ENCODE assay signal across 1 cellular context in the genomic region with DNA sequence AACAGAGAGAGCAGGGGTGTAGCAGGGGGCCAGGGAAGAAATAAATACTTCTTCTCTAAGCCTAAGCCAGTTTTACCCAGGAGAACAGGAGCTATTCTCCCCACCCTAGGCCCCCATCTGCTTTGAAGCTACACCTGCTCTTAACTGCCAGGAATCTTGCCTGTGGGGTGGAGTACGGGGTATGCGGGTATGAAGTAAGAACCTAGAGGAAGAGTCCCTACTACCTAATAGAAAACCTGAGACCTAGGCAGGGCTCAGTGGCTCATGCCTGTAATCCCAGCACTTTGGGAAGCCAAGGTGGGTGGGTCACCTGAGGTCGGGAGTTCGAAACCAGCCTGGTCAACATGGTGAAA.
TF ChIP-seq lines count a peak whose summit lies in the region.

No MANE protein-coding gene starts in this region.

TF ChIP-seq in GM12878, 131 proteins besides CTCF, POLR2A, EP300 and RAD21:
- TF ChIP-seq CHD1 (IDR thresholded peaks at IDR 0.05; ENCODE audit: low read depth, low read length) (no peak), NBN (IDR thresholded peaks at IDR 0.05) (no peak), BCL11A (IDR thresholded peaks at IDR 0.05; ENCODE audit: low read depth, low read length) (no peak), ATF7 (IDR thresholded peaks at IDR 0.05; ENCODE audit: low read depth) (no peak), SREBF1 (IDR thresholded peaks at IDR 0.05; ENCODE audit: low read length) (no peak), NKRF (conservative IDR thresholded peaks at IDR 0.05) (no peak), FOXM1 (IDR thresholded peaks at IDR 0.05; ENCODE audit: low read depth, low read length) (no peak), SIX5 (IDR thresholded peaks at IDR 0.05; ENCODE audit: low read depth, low read length, severe bottlenecking) (no peak), KDM1A (IDR thresholded peaks at IDR 0.05; ENCODE audit: borderline replicate concordance) (no peak), CREM (IDR thresholded peaks at IDR 0.05; ENCODE audit: low read depth) (no peak), TCF3 (IDR thresholded peaks at IDR 0.05; ENCODE audit: borderline replicate concordance, insufficient read depth, low read depth, low read length) (no peak), SPI1 (IDR thresholded peaks at IDR 0.05; ENCODE audit: borderline replicate concordance, insufficient read depth, low read depth, low read length) (no peak), HCFC1 (IDR thresholded peaks at IDR 0.05; ENCODE audit: low read length) (no peak)
- TF ChIP-seq, protein P1, sequence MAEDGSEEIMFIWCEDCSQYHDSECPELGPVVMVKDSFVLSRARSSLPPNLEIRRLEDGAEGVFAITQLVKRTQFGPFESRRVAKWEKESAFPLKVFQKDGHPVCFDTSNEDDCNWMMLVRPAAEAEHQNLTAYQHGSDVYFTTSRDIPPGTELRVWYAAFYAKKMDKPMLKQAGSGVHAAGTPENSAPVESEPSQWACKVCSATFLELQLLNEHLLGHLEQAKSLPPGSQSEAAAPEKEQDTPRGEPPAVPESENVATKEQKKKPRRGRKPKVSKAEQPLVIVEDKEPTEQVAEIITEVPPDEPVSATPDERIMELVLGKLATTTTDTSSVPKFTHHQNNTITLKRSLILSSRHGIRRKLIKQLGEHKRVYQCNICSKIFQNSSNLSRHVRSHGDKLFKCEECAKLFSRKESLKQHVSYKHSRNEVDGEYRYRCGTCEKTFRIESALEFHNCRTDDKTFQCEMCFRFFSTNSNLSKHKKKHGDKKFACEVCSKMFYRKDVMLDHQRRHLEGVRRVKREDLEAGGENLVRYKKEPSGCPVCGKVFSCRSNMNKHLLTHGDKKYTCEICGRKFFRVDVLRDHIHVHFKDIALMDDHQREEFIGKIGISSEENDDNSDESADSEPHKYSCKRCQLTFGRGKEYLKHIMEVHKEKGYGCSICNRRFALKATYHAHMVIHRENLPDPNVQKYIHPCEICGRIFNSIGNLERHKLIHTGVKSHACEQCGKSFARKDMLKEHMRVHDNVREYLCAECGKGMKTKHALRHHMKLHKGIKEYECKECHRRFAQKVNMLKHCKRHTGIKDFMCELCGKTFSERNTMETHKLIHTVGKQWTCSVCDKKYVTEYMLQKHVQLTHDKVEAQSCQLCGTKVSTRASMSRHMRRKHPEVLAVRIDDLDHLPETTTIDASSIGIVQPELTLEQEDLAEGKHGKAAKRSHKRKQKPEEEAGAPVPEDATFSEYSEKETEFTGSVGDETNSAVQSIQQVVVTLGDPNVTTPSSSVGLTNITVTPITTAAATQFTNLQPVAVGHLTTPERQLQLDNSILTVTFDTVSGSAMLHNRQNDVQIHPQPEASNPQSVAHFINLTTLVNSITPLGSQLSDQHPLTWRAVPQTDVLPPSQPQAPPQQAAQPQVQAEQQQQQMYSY (CRISPR knock-in tag; IDR thresholded peaks at IDR 0.05), result no peak
- TF ChIP-seq, protein P2, sequence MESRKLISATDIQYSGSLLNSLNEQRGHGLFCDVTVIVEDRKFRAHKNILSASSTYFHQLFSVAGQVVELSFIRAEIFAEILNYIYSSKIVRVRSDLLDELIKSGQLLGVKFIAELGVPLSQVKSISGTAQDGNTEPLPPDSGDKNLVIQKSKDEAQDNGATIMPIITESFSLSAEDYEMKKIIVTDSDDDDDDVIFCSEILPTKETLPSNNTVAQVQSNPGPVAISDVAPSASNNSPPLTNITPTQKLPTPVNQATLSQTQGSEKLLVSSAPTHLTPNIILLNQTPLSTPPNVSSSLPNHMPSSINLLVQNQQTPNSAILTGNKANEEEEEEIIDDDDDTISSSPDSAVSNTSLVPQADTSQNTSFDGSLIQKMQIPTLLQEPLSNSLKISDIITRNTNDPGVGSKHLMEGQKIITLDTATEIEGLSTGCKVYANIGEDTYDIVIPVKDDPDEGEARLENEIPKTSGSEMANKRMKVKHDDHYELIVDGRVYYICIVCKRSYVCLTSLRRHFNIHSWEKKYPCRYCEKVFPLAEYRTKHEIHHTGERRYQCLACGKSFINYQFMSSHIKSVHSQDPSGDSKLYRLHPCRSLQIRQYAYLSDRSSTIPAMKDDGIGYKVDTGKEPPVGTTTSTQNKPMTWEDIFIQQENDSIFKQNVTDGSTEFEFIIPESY (IDR thresholded peaks at IDR 0.05), result no peak
- TF ChIP-seq, protein P3, sequence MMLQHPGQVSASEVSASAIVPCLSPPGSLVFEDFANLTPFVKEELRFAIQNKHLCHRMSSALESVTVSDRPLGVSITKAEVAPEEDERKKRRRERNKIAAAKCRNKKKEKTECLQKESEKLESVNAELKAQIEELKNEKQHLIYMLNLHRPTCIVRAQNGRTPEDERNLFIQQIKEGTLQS (IDR thresholded peaks at IDR 0.05; ENCODE audit: borderline replicate concordance, extremely low read depth, low read depth, low read length), result no peak
